ENCODE assay signal across 2 cellular contexts in genomic region chr11:107669893-107670601, GRCh38.
TF ChIP-seq lines count a peak whose summit lies in the region.

No MANE protein-coding gene starts in this region.

TF ChIP-seq in GM23338, 12 proteins besides CTCF, POLR2A, EP300 and RAD21:
- TF ChIP-seq POLR2AphosphoS5 (IDR thresholded peaks at IDR 0.05; ENCODE audit: low read depth) (no peak), EZH2phosphoT487 (IDR thresholded peaks at IDR 0.05; ENCODE audit: unreplicated experiment) (no peak), STAT1 (IDR thresholded peaks at IDR 0.05; ENCODE audit: unreplicated experiment) (no peak), ZNF331 (CRISPR knock-in tag; IDR thresholded peaks at IDR 0.05; ENCODE audit: low read depth) (no peak), ZNF462 (CRISPR knock-in tag; IDR thresholded peaks at IDR 0.05) (peak; percentile 53; the same call in 1 of the 2 replicates), JUNB (IDR thresholded peaks at IDR 0.05; ENCODE audit: unreplicated experiment) (no peak), REST (IDR thresholded peaks at IDR 0.05; ENCODE audit: unreplicated experiment) (no peak), ETS1 (IDR thresholded peaks at IDR 0.05) (no peak)

TF ChIP-seq in GM12878, 131 proteins besides CTCF, POLR2A, EP300 and RAD21:
- TF ChIP-seq RELB (IDR thresholded peaks at IDR 0.05; ENCODE audit: low read depth) (no peak), WRNIP1 (IDR thresholded peaks at IDR 0.05; ENCODE audit: borderline replicate concordance, low read depth, low read length) (no peak), PKNOX1 (IDR thresholded peaks at IDR 0.05) (peak; percentile 87), EZH2 (IDR thresholded peaks at IDR 0.05; ENCODE audit: borderline replicate concordance, control insufficient read depth, low read depth, low read length) (no peak), HDAC2 (IDR thresholded peaks at IDR 0.05) (no peak), MTA2 (IDR thresholded peaks at IDR 0.05; ENCODE audit: low read depth) (peak; percentile 52; the same call in 1 of the 2 replicates), DPF2 (IDR thresholded peaks at IDR 0.05) (0 out of 2 replicates have a peak, but pooled peaks have one; percentile 17), IKZF1 (conservative IDR thresholded peaks at IDR 0.05) (0 out of 2 replicates have a peak, but pooled peaks have one; percentile 42), NBN (IDR thresholded peaks at IDR 0.05) (0 out of 2 replicates have a peak, but pooled peaks have one; percentile 59), ZNF384 (IDR thresholded peaks at IDR 0.05; ENCODE audit: borderline replicate concordance, low read depth, low read length) (no peak), IKZF2 (IDR thresholded peaks at IDR 0.05) (peak; percentile 23; a peak in 2 of 4 replicates), CHD4 (IDR thresholded peaks at IDR 0.05) (no peak), CREB1 (IDR thresholded peaks at IDR 0.05; ENCODE audit: low read depth) (no peak), ZSCAN29 (IDR thresholded peaks at IDR 0.05) (no peak), NFIC (IDR thresholded peaks at IDR 0.05; ENCODE audit: low read depth, low read length) (no peak), SMARCA5 (IDR thresholded peaks at IDR 0.05) (no peak), MEF2A (IDR thresholded peaks at IDR 0.05; ENCODE audit: insufficient read depth, low read depth, low read length) (no peak), ZBTB40 (IDR thresholded peaks at IDR 0.05; ENCODE audit: borderline replicate concordance) (peak; percentile 38; the same call in 1 of the 2 replicates), CBX5 (IDR thresholded peaks at IDR 0.05; ENCODE audit: low read depth) (no peak), PBX3 (IDR thresholded peaks at IDR 0.05; ENCODE audit: insufficient replicate concordance, low read depth, low read length) (peak; percentile 69), ATF2 (IDR thresholded peaks at IDR 0.05; ENCODE audit: low read length) (no peak)
